In genomic region chr10:89563861-89564478, GRCh38 we compare ENCODE assay signal across 8 cellular contexts. TPM values are rescaled to one million over a fixed set of nuclear protein-coding genes. Genes with fewer than 3 reads are reported as not detected.
A peak's percentile ranks its signal among the peaks of the same experiment; 100 is the strongest.
DNase-seq lines count a peak whose midpoint lies in the region; ATAC-seq, FAIRE-seq and TF ChIP-seq lines count a peak whose summit lies in the region.

No MANE protein-coding gene starts in this region.

- H3K27me3 ChIP-seq in HepG2 (ENCODE audit: control insufficient read depth in 1 of 2, insufficient read depth in 2 of 2, low read length in 2 of 2): no peaks in the 10 kb centered on the region; a peak in 1 of 5 replicates
- no peaks in the 10 kb centered on the region for H3K27me3 ChIP-seq in vagina

- 5% methylated on average over 2 of the region's 2 CpGs for WGBS in HepG2 (ENCODE audit: low lambda C conversion rate)

- DNase-seq in NCI-H1105 treated with DMSO at 0.1 percent for 48 hours (lab: John Stamatoyannopoulos, UW): peak; percentile 56
- no peak for DNase-seq in NCI-H1105 (lab: John Stamatoyannopoulos, UW)
- peak; percentile 46 for DNase-seq in H4 (ENCODE audit: low spot score)
- DNase-seq in NOMO-1 treated with dmso at 0.1 percent for 144 hours (lab: John Stamatoyannopoulos, UW; ENCODE audit: unreplicated experiment): peak; percentile 1
- peak; percentile 68 for DNase-seq in cerebellar cortex (ENCODE audit: low spot score)
- peak; percentile 32 for DNase-seq in HepG2 (ENCODE audit: low spot score)
- DNase-seq in vagina (ENCODE audit: extremely low spot score in 2 of 2): no peak
- DNase-seq in stimulated activated CD8-positive, alpha-beta memory T cell treated with anti-CD3 and anti-CD28 coated beads, Interleukin-4, amount 100 ng/mL, for 48 hours: no peak

- H3K9ac ChIP-seq in HepG2 (ENCODE audit: insufficient read depth, low read depth, low read length): no peak overlapping the region

- peak; percentile 61 for TF ChIP-seq RAD21 in HepG2 (CRISPR knock-in tag; IDR thresholded peaks at IDR 0.05)

- no peak for TF ChIP-seq POLR2A in HepG2 (IDR thresholded peaks at IDR 0.05; ENCODE audit: insufficient read depth in 1 of 2, low read depth in 2 of 2, low read length in 2 of 2)
- TF ChIP-seq POLR2A in vagina (IDR thresholded peaks at IDR 0.05): no peak

- CTCF ChIA-PET in HepG2 (lab: Yijun Ruan, JAX; ENCODE audit: low intra/inter-chr PET ratio, low total read pairs): interaction anchor here (0.8 to 2.1 kb wide), 4 partner anchors 98 to 347 kb away, joined by 3 to 46 read pairs (median 6); no protein-coding TSS in a partner anchor

- ATAC-seq in HepG2: peak; percentile 64

- TF ChIP-seq EP300 in HepG2 (IDR thresholded peaks at IDR 0.05; ENCODE audit: low read depth in 2 of 2, low read length in 2 of 2) (no peak), HepG2 (CRISPR knock-in tag; IDR thresholded peaks at IDR 0.05; ENCODE audit: borderline replicate concordance) (no peak)

- H3K4me2 ChIP-seq in HepG2 (ENCODE audit: low read depth, low read length): no peak overlapping the region

- POLR2A ChIA-PET in HepG2 (lab: Yijun Ruan, JAX): interaction anchor here (1.0 kb wide), 1 partner anchor 137 kb away, joined by 3 read pairs; the partner anchor contains the start of gene KIF20B

- H3K36me3 ChIP-seq in HepG2 (replicated peaks in 1 of 2; ENCODE audit: control insufficient read depth in 1 of 2, insufficient read depth in 2 of 2, low read length in 2 of 2) (no peaks in the 10 kb centered on the region), vagina (no peaks in the 10 kb centered on the region)

- no peak overlapping the region for H3K27ac ChIP-seq in HepG2 (ENCODE audit: extremely low read length, insufficient read depth, low read length)
- no peak overlapping the region for H3K27ac ChIP-seq in vagina

- intact Hi-C loops in HepG2 (cut with micrococcal nuclease; ENCODE audit: unreplicated experiment) (loop anchor here (1.0 to 2.0 kb wide), 2 partner anchors 97 to 138 kb away; no protein-coding TSS in a partner anchor), vagina (cut with DNase I) (loop anchor here (2.0 kb wide), 1 partner anchor 137 kb away; no protein-coding TSS in a partner anchor)

- FAIRE-seq in HepG2 (lab: Jason Lieb, UNC): peak; percentile 34

- TF ChIP-seq CTCF in HepG2 (CRISPR knock-in tag; IDR thresholded peaks at IDR 0.05) (peak; percentile 67), vagina (IDR thresholded peaks at IDR 0.05) (peak; percentile 52 to 78 (median 67))

- no TSS peak for BruUV-seq in HepG2 (replicated peaks; lab: Mats Ljungman, UMichigan)

- no peak overlapping the region for H2AFZ ChIP-seq in HepG2 (ENCODE audit: low read length)

- no peaks in the 10 kb centered on the region for H4K20me1 ChIP-seq in HepG2 (ENCODE audit: insufficient read depth, low read length)

- H3K4me3 ChIP-seq in HepG2 (replicated peaks in 1 of 3; ENCODE audit: insufficient read depth in 1 of 3, low read depth in 2 of 3, low read length in 3 of 3) (no peak overlapping the region), vagina (no peak overlapping the region)

- H3K4me1 ChIP-seq in HepG2 (ENCODE audit: insufficient read depth, low read length) (peaks cover 18% of the 10 kb centered on the region), vagina (no peaks in the 10 kb centered on the region)

- H3K9me3 ChIP-seq in HepG2 (ENCODE audit: low read length) (no peaks in the 10 kb centered on the region), vagina (no peaks in the 10 kb centered on the region)

- in situ Hi-C loops in HepG2 (cut with HindIII; ENCODE audit: extremely low pct_ligation_motif_present, low pct_unique_long_range_greater_than_20kb): loop anchor here (5.0 kb wide), 1 partner anchor 137 kb away; no protein-coding TSS in a partner anchor

- H3K79me2 ChIP-seq in HepG2 (ENCODE audit: insufficient read depth, low read length): no peaks in the 10 kb centered on the region

TF ChIP-seq in HepG2, 621 proteins besides CTCF, POLR2A, EP300 and RAD21 (continues in another document):
- TF ChIP-seq MATR3 (CRISPR knock-in tag; IDR thresholded peaks at IDR 0.05) (no peak), BRD4 (CRISPR knock-in tag; IDR thresholded peaks at IDR 0.05) (no peak), ZNF552 (CRISPR knock-in tag; IDR thresholded peaks at IDR 0.05; ENCODE audit: borderline replicate concordance) (no peak), TRIM24 (CRISPR knock-in tag; IDR thresholded peaks at IDR 0.05) (no peak), ZNF660 (CRISPR knock-in tag; IDR thresholded peaks at IDR 0.05; ENCODE audit: borderline replicate concordance, low read depth) (no peak), ARID3A (IDR thresholded peaks at IDR 0.05; ENCODE audit: low read depth, low read length) (0 out of 2 replicates have a peak, but pooled peaks have one; percentile 47), CEBPG (CRISPR knock-in tag; IDR thresholded peaks at IDR 0.05) (0 out of 2 replicates have a peak, but pooled peaks have one; percentile 11), ZNF558 (CRISPR knock-in tag; IDR thresholded peaks at IDR 0.05; ENCODE audit: borderline replicate concordance) (no peak), TOPORS (CRISPR knock-in tag; IDR thresholded peaks at IDR 0.05) (no peak), ZNF878 (CRISPR knock-in tag; IDR thresholded peaks at IDR 0.05) (no peak), ZNF263 (CRISPR knock-in tag; IDR thresholded peaks at IDR 0.05) (no peak)
- TF ChIP-seq, protein P1, sequence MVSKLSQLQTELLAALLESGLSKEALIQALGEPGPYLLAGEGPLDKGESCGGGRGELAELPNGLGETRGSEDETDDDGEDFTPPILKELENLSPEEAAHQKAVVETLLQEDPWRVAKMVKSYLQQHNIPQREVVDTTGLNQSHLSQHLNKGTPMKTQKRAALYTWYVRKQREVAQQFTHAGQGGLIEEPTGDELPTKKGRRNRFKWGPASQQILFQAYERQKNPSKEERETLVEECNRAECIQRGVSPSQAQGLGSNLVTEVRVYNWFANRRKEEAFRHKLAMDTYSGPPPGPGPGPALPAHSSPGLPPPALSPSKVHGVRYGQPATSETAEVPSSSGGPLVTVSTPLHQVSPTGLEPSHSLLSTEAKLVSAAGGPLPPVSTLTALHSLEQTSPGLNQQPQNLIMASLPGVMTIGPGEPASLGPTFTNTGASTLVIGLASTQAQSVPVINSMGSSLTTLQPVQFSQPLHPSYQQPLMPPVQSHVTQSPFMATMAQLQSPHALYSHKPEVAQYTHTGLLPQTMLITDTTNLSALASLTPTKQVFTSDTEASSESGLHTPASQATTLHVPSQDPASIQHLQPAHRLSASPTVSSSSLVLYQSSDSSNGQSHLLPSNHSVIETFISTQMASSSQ (IDR thresholded peaks at IDR 0.05; ENCODE audit: low read depth): no peak
- TF ChIP-seq, protein P1 (CRISPR knock-in tag; IDR thresholded peaks at IDR 0.05; ENCODE audit: borderline replicate concordance): no peak

RNA-seq across cellular contexts. Expression of gene SLC16A12, which starts 28.6 kb away (rescaled TPM):
- 0.08 and 0.12 TPM in 2 replicates for total RNA-seq in H4 (2014; rRNA removed; shearing (Covaris generic))
- total RNA-seq in HepG2 (2016; rRNA removed; fragmentation: Illumina TruSeq; extraction: Trizol) (0.02 TPM in 1 of 2 replicates, not detected in the other), vagina (3.7 TPM)
- total RNA-seq in HepG2 (2016; cell fraction: cytosol; rRNA removed; fragmentation: Illumina TruSeq; extraction: Trizol; ENCODE audit: low read depth): not detected in 2 replicates
- total RNA-seq in HepG2 (2016; cell fraction: insoluble cytoplasmic fraction; rRNA removed; fragmentation: Illumina TruSeq; extraction: Trizol): 0.04 TPM in 1 of 2 replicates, not detected in the other
- 0.03 TPM in 1 of 2 replicates, not detected in the other for total RNA-seq in HepG2 (2016; cell fraction: membrane; rRNA removed; fragmentation: Illumina TruSeq; extraction: Trizol)
- total RNA-seq in HepG2 (2016; cell fraction: nucleus; rRNA removed; fragmentation: Illumina TruSeq; extraction: Trizol): 0.06 TPM in 1 of 2 replicates, not detected in the other
- polyA plus RNA-seq in HepG2 (2011; rRNA removed): 0.07 TPM in 1 of 2 replicates, not detected in the other
- 0.01 TPM in 2 replicates for polyA plus RNA-seq in HepG2 (2011; cell fraction: cytosol; rRNA removed)
- not detected in 2 replicates for polyA plus RNA-seq in HepG2 (2011; cell fraction: nucleus; rRNA removed)
- not detected in 2 replicates for polyA plus RNA-seq in HepG2 (2012)
- polyA plus RNA-seq in HepG2 (2016; cell fraction: cytosol; fragmentation: Illumina TruSeq; extraction: Trizol; ENCODE audit: low read depth): not detected in 2 replicates
- polyA plus RNA-seq in HepG2 (2016; cell fraction: insoluble cytoplasmic fraction; fragmentation: Illumina TruSeq; extraction: Trizol; ENCODE audit: low read depth): not detected in 2 replicates
- not detected in 2 replicates for polyA plus RNA-seq in HepG2 (2016; cell fraction: membrane; fragmentation: Illumina TruSeq; extraction: Trizol; ENCODE audit: low read depth)
- not detected in 2 replicates for polyA plus RNA-seq in HepG2 (2016; cell fraction: nucleus; fragmentation: Illumina TruSeq; extraction: Trizol; ENCODE audit: insufficient read depth, low read depth)
- polyA minus RNA-seq in HepG2 (2011; rRNA and poly(A)+ RNA removed; ENCODE audit: low replicate concordance): not detected in 2 replicates
- not detected in 2 replicates for polyA minus RNA-seq in HepG2 (2011; cell fraction: cytosol; rRNA and poly(A)+ RNA removed)
- not detected in 2 replicates for polyA minus RNA-seq in HepG2 (2011; cell fraction: nucleus; rRNA and poly(A)+ RNA removed)

Comparison
In these comparisons a context has a peak if more than half of its experiments do, and no peak if none do; other contexts are left out.
1. DNase-seq: peak in NCI-H1105 treated with DMSO at 0.1 percent for 48 hours (single experiment), H4 (single experiment), NOMO-1 treated with dmso at 0.1 percent for 144 hours (single experiment), cerebellar cortex (single experiment) and HepG2 (single experiment); none in NCI-H1105 (single experiment), vagina (0 of 2) and stimulated activated CD8-positive, alpha-beta memory T cell treated with anti-CD3 and anti-CD28 coated beads, Interleukin-4, amount 100 ng/mL, for 48 hours (single experiment).